1 cellular context compared by ENCODE assay signal in the genomic region with DNA sequence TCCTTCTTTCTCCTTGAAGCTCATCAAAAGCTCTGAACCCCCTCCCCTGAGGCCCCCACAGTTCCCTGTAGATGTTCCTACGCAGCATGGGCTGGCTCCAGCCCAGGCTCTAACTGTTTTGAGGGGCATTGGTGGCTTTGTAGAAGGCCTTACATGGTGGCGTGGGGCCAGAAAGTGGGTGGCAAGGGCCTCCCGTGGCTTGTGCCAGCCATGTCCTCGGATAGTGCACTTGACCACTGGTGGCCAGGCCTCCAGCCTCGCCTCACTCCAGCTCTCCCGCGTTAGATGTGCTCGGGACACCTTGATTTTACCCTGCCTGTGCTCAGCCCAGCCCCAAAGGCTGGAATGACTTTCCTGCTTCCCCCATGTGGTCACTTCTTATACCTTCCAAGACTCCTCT.
TF ChIP-seq lines count a peak whose summit lies in the region.

No MANE protein-coding gene starts in this region.

TF ChIP-seq in HepG2, 621 proteins besides CTCF, POLR2A, EP300 and RAD21 (continued from another document):
- TF ChIP-seq, protein P1, sequence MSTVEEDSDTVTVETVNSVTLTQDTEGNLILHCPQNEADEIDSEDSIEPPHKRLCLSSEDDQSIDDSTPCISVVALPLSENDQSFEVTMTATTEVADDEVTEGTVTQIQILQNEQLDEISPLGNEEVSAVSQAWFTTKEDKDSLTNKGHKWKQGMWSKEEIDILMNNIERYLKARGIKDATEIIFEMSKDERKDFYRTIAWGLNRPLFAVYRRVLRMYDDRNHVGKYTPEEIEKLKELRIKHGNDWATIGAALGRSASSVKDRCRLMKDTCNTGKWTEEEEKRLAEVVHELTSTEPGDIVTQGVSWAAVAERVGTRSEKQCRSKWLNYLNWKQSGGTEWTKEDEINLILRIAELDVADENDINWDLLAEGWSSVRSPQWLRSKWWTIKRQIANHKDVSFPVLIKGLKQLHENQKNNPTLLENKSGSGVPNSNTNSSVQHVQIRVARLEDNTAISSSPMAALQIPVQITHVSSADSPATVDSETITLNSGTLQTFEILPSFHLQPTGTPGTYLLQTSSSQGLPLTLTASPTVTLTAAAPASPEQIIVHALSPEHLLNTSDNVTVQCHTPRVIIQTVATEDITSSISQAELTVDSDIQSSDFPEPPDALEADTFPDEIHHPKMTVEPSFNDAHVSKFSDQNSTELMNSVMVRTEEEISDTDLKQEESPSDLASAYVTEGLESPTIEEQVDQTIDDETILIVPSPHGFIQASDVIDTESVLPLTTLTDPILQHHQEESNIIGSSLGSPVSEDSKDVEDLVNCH (CRISPR knock-in tag; IDR thresholded peaks at IDR 0.05), result no peak
- TF ChIP-seq EEA1 (CRISPR knock-in tag; IDR thresholded peaks at IDR 0.05; ENCODE audit: borderline replicate concordance) (no peak), ZNF224 (CRISPR knock-in tag; IDR thresholded peaks at IDR 0.05) (no peak), NR2C2 (CRISPR knock-in tag; IDR thresholded peaks at IDR 0.05; ENCODE audit: borderline replicate concordance) (no peak), ZNF652 (CRISPR knock-in tag; IDR thresholded peaks at IDR 0.05; ENCODE audit: borderline replicate concordance, low read depth) (no peak)
- TF ChIP-seq, protein P2, sequence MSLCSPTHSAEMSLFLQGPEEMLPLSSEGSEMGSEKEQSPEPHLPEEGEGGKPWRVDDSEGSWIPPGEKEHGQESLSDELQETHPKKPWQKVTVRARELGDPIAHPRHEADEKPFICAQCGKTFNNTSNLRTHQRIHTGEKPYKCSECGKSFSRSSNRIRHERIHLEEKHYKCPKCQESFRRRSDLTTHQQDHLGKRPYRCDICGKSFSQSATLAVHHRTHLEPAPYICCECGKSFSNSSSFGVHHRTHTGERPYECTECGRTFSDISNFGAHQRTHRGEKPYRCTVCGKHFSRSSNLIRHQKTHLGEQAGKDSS (CRISPR knock-in tag; IDR thresholded peaks at IDR 0.05; ENCODE audit: borderline replicate concordance, low read depth), result no peak
